ENCODE assay signal across 14 cellular contexts in the genomic region with DNA sequence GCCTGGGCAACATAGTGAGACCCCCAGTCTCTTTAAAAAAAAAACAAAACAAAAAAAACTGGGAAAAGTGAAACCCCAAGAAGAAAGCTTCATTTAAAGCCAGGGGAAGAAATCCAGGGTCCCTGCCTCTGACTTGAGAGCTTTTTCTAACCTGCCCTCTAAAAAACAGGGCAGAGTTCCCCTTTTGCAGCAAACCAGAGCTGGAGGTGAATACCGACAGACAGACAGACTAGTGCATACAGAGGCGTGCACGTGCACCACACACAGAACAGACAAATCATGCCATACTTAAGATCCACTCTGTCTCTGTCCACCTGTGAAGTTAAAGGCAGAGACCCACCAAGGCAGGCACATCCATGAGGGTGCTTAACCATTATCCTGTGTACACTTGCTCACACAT. TPM values are rescaled to one million over a fixed set of nuclear protein-coding genes. Genes with fewer than 3 reads are reported as not detected.
DNase-seq lines count a peak whose midpoint lies in the region; ATAC-seq, FAIRE-seq and TF ChIP-seq lines count a peak whose summit lies in the region.
"Had no signal": no experiment of that assay in that cellular context is flagged by ENCODE, and none has a peak within 500 bp of the region (broad histone marks: within the 10 kb centered on the region; RNA-seq: fewer than 3 reads in every experiment).

No MANE protein-coding gene starts in this region.

- H3K36me3 Mint-ChIP-seq in MCF 10A (ENCODE audit: insufficient read depth, unreplicated experiment) = peaks cover 23% of the 10 kb centered on the region

- no peak for DNase-seq in MCF 10A (ENCODE audit: unreplicated experiment)
- no peak for DNase-seq in mammary epithelial cell
- no peak for DNase-seq in RWPE1 (ENCODE audit: low spot score)
- DNase-seq in GM12878 (ENCODE audit: low read depth, low spot score) = no peak
- DNase-seq in stimulated activated naive CD8-positive, alpha-beta T cell treated with anti-CD3 and anti-CD28 coated beads, Interleukin-15, amount 100 ng/mL, for 72 hours = no peak
- DNase-seq in NCI-H1092 (lab: John Stamatoyannopoulos, UW) = no peak
- DNase-seq in cerebellum (ENCODE audit: low spot score) = no peak
- no peak for DNase-seq in brain microvascular endothelial cell
- DNase-seq: amygdala, NCI-H1694 treated with DMSO at 0.1 percent for 48 hours, NCI-H446, nephron progenitor cell, OCI-M1 had no signal

- H3K4me3 Mint-ChIP-seq in MCF 10A (ENCODE audit: unreplicated experiment) = no peak overlapping the region
- peak overlapping the region in 1 of 2 donors; percentile 73 for H3K4me3 Mint-ChIP-seq in stimulated activated naive CD8-positive, alpha-beta T cell treated with anti-CD3 and anti-CD28 coated beads, Interleukin-15, amount 100 ng/mL, for 72 hours
- H3K4me3 Mint-ChIP-seq: nephron progenitor cell had no signal

- H3K4me2 ChIP-seq in mammary epithelial cell (ENCODE audit: insufficient read depth, low read depth, low read length) = no peak overlapping the region
- H3K4me2 ChIP-seq in GM12878 (ENCODE audit: control insufficient read depth, insufficient read depth) = no peak overlapping the region

- H3K79me2 ChIP-seq in mammary epithelial cell (ENCODE audit: insufficient read depth, low read length) (no peaks in the 10 kb centered on the region), GM12878 (ENCODE audit: control insufficient read depth, insufficient read depth, low read length) (no peaks in the 10 kb centered on the region)

- dilution Hi-C loops in mammary epithelial cell (cut with HindIII; ENCODE audit: low sequenced_read_pairs) = loop anchor here (5.0 kb wide), 1 partner anchor 52 kb away; no protein-coding TSS in a partner anchor

- POLR2A ChIA-PET in MCF 10A (lab: Yijun Ruan, JAX) = interaction anchor here (0.7 to 0.8 kb wide), 2 partner anchors 14 to 15 kb away, joined by 3 to 4 read pairs; partner anchors contain the start of gene NOL6
- POLR2A ChIA-PET in RWPE1 (lab: Yijun Ruan, JAX; ENCODE audit: low non-redundant PET) = no interaction called here
- POLR2A ChIA-PET in GM12878 (lab: Charles Lee) = no interaction called here

- no peaks in the 10 kb centered on the region for H3K9me3 Mint-ChIP-seq in MCF 10A (ENCODE audit: unreplicated experiment)
- no peaks in the 10 kb centered on the region for H3K9me3 Mint-ChIP-seq in stimulated activated naive CD8-positive, alpha-beta T cell treated with anti-CD3 and anti-CD28 coated beads, Interleukin-15, amount 100 ng/mL, for 72 hours
- H3K9me3 Mint-ChIP-seq: nephron progenitor cell had no signal

- H2AFZ ChIP-seq in mammary epithelial cell (ENCODE audit: low read depth, low read length) (no peak overlapping the region), GM12878 (ENCODE audit: control insufficient read depth, low read depth, low read length) (no peak overlapping the region)

- no peak for TF ChIP-seq POLR2A in GM12878 (IDR thresholded peaks at IDR 0.05; ENCODE audit: low read depth, low read length)

- intact Hi-C loops in MCF 10A (cut with micrococcal nuclease) (no loop called here), mammary epithelial cell (cut with micrococcal nuclease) (no loop called here), GM12878 (cut with micrococcal nuclease; ENCODE audit: unreplicated experiment) (loop anchor here (10.0 kb wide), 1 partner anchor 174 kb away; no protein-coding TSS in a partner anchor)

- RAD21 ChIA-PET in GM12878 (lab: Charles Lee; ENCODE audit: unreplicated experiment) = interaction anchor here (0.9 to 1.8 kb wide), 2 partner anchors 8 to 15 kb away, joined by 4 to 9 read pairs; partner anchors contain the start of gene NOL6

- no peak overlapping the region for H3K4me3 ChIP-seq in mammary epithelial cell (replicated peaks in 1 of 3; ENCODE audit: insufficient read depth in 1 of 3, low read depth in 2 of 3, low read length in 3 of 3)
- no peak overlapping the region for H3K4me3 ChIP-seq in GM12878
- no peak overlapping the region for H3K4me3 ChIP-seq in brain microvascular endothelial cell (ENCODE audit: low read depth, low read length)

- ATAC-seq in GM12878 = peak; percentile 51
- peak; percentile 4 for ATAC-seq in stimulated activated naive CD8-positive, alpha-beta T cell treated with anti-CD3 and anti-CD28 coated beads, Interleukin-15, amount 100 ng/mL, for 72 hours

- H3K4me1 ChIP-seq in mammary epithelial cell (ENCODE audit: insufficient read depth, low read length) (peaks cover 26% of the 10 kb centered on the region), GM12878 (ENCODE audit: control insufficient read depth, insufficient read depth, low read length) (peaks cover 27% of the 10 kb centered on the region)

- CTCF ChIA-PET in MCF 10A (lab: Yijun Ruan, JAX) (interaction anchor here (0.6 to 2.0 kb wide), 8 partner anchors 14 to 206 kb away, joined by 3 to 6 read pairs (median 4); partner anchors contain the start of gene NOL6), mammary epithelial cell (lab: Charles Lee; ENCODE audit: low non-redundant PET) (interaction anchor here (0.6 kb wide), 1 partner anchor 168 kb away, joined by 3 read pairs; no protein-coding TSS in a partner anchor), RWPE1 (lab: Yijun Ruan, JAX) (interaction anchor here (0.6 kb wide), 1 partner anchor 503 kb away, joined by 3 read pairs; no protein-coding TSS in a partner anchor), GM12878 (lab: Yijun Ruan, JAX) (interaction anchor here (0.6 to 2.9 kb wide), 12 partner anchors 9 to 384 kb away, joined by 3 to 12 read pairs (median 4); partner anchors contain the start of genes AQP3 and NOL6)

- WGBS in mammary epithelial cell (ENCODE audit: low coverage, missing lambda C conversion rate) = 97% methylated on average over 3 of the region's 3 CpGs
- WGBS in GM12878 (ENCODE audit: insufficient coverage, insufficient replicate concordance, low lambda C conversion rate, missing lambda C conversion rate) = 46% methylated on average over 3 of the region's 3 CpGs

- H3K27ac Mint-ChIP-seq in MCF 10A (ENCODE audit: low read depth, unreplicated experiment) = peak overlapping the region; percentile 78
- peak overlapping the region; percentile 86 to 95 for H3K27ac Mint-ChIP-seq in stimulated activated naive CD8-positive, alpha-beta T cell treated with anti-CD3 and anti-CD28 coated beads, Interleukin-15, amount 100 ng/mL, for 72 hours

- TF ChIP-seq CTCF in MCF 10A (IDR thresholded peaks at IDR 0.05; ENCODE audit: unreplicated experiment) (no peak), mammary epithelial cell (conservative IDR thresholded peaks at IDR 0.05 in 1 of 2, IDR thresholded peaks at IDR 0.05 in 1 of 2; ENCODE audit: extremely low read depth in 1 of 2, insufficient read depth in 1 of 2, low read depth in 1 of 2, low read length in 2 of 2) (no peak), RWPE1 (conservative IDR thresholded peaks at IDR 0.05; ENCODE audit: low read depth) (no peak), GM12878 (IDR thresholded peaks at IDR 0.05 in 2 of 3, conservative IDR thresholded peaks at IDR 0.05 in 1 of 3; ENCODE audit: control insufficient read depth in 2 of 3, extremely low read depth in 1 of 3, insufficient read depth in 1 of 3, low read depth in 3 of 3, low read length in 3 of 3) (no peak), brain microvascular endothelial cell (IDR thresholded peaks at IDR 0.05; ENCODE audit: low read depth, low read length, missing control alignments) (no peak)

- TF ChIP-seq EP300 in GM12878 (IDR thresholded peaks at IDR 0.05; ENCODE audit: borderline replicate concordance in 1 of 2, control insufficient read depth in 1 of 2, low read depth in 2 of 2, low read length in 2 of 2) = no peak

- in situ Hi-C loops in mammary epithelial cell (cut with MboI; ENCODE audit: low sequenced_read_pairs in 2 of 2) = loop anchor here (25.0 kb wide), 2 partner anchors 172 to 222 kb away; partner anchors contain the start of genes NFX1 (in 1 of the 2) and SPINK4 (in 1 of the 2)
- in situ Hi-C loops in GM12878 (cut with MboI) = no loop called here
- in situ Hi-C loops in brain microvascular endothelial cell (cut with HindIII; ENCODE audit: low pct_ligation_motif_present, low sequenced_read_pairs) = no loop called here

- H3K9me3 ChIP-seq in mammary epithelial cell (replicated peaks; ENCODE audit: insufficient read depth, low read length) (no peaks in the 10 kb centered on the region), GM12878 (replicated peaks; ENCODE audit: control insufficient read depth, insufficient read depth, low read length) (no peaks in the 10 kb centered on the region)

- H3K4me1 Mint-ChIP-seq in MCF 10A (ENCODE audit: insufficient read depth, unreplicated experiment) = peaks cover 16% of the 10 kb centered on the region
- peaks cover 59% of the 10 kb centered on the region for H3K4me1 Mint-ChIP-seq in stimulated activated naive CD8-positive, alpha-beta T cell treated with anti-CD3 and anti-CD28 coated beads, Interleukin-15, amount 100 ng/mL, for 72 hours
- H3K4me1 Mint-ChIP-seq: nephron progenitor cell had no signal

- SMC1A ChIA-PET in GM12878 (lab: Charles Lee; ENCODE audit: uncharacterized antibody, unreplicated experiment) = interaction anchor here (0.5 to 3.6 kb wide), 5 partner anchors 9 to 87 kb away, joined by 3 to 16 read pairs (median 4); partner anchors contain the start of gene NOL6

- H3K9ac ChIP-seq in mammary epithelial cell (ENCODE audit: insufficient read depth, low read length) = no peak overlapping the region
- H3K9ac ChIP-seq in GM12878 (ENCODE audit: control insufficient read depth, insufficient read depth, low read length) = no peak overlapping the region

- TF ChIP-seq RAD21 in GM12878 (IDR thresholded peaks at IDR 0.05; ENCODE audit: insufficient read depth, low read depth, low read length) = no peak

- H3K27me3 ChIP-seq in mammary epithelial cell (ENCODE audit: insufficient read depth, low read length) = no peaks in the 10 kb centered on the region
- H3K27me3 ChIP-seq in GM12878 (replicated peaks in 1 of 2; ENCODE audit: control insufficient read depth in 2 of 2, insufficient read depth in 2 of 2, low read length in 1 of 2) = no peaks in the 10 kb centered on the region
- no peaks in the 10 kb centered on the region for H3K27me3 ChIP-seq in brain microvascular endothelial cell (replicated peaks)

- no TSS peak for BruUV-seq in MCF 10A (replicated peaks; lab: Mats Ljungman, UMichigan)
- no TSS peak for BruUV-seq in mammary epithelial cell (replicated peaks; lab: Mats Ljungman, UMichigan)
- BruUV-seq in GM12878 (replicated peaks; lab: Mats Ljungman, UMichigan) = no TSS peak

- H3K36me3 ChIP-seq in mammary epithelial cell (ENCODE audit: insufficient read depth, low read length) (peaks cover 16% of the 10 kb centered on the region), GM12878 (ENCODE audit: control insufficient read depth in 2 of 2, insufficient read depth in 2 of 2, low read length in 1 of 2) (peaks cover 12 to 15% of the 10 kb centered on the region in 2 experiments), brain microvascular endothelial cell (replicated peaks) (peaks cover 34% of the 10 kb centered on the region)

- H3K27ac ChIP-seq in mammary epithelial cell (ENCODE audit: insufficient read depth, low read depth, low read length) = no peak overlapping the region
- H3K27ac ChIP-seq in RWPE1 = peak overlapping the region; percentile 70
- H3K27ac ChIP-seq in GM12878 (ENCODE audit: control insufficient read depth, insufficient read depth) = no peak overlapping the region
- H3K27ac ChIP-seq in brain microvascular endothelial cell = no peak overlapping the region

- H4K20me1 ChIP-seq in mammary epithelial cell (ENCODE audit: insufficient read depth, low read length) (no peaks in the 10 kb centered on the region), GM12878 (ENCODE audit: control insufficient read depth, insufficient read depth) (peaks cover 3% of the 10 kb centered on the region; the same call in 1 of the 2 replicates)

- FAIRE-seq in GM12878 (lab: Jason Lieb, UNC) = peak; percentile 83
- FAIRE-seq: colon had no signal

- no peaks in the 10 kb centered on the region for H3K27me3 Mint-ChIP-seq in MCF 10A (ENCODE audit: insufficient read depth, unreplicated experiment)
- no peaks in the 10 kb centered on the region for H3K27me3 Mint-ChIP-seq in stimulated activated naive CD8-positive, alpha-beta T cell treated with anti-CD3 and anti-CD28 coated beads, Interleukin-15, amount 100 ng/mL, for 72 hours

RNA-seq across cellular contexts. Expression of gene AQP3, which starts 11.7 kb away (rescaled TPM):
- 0.83 and 0.89 TPM in 2 replicates for total RNA-seq in MCF 10A (2022)
- 10 to 100 TPM; 11.0 to 20.0 TPM for total RNA-seq in mammary epithelial cell
- 38.7 TPM for polyA plus RNA-seq in mammary epithelial cell
- 50.9 TPM for polyA minus RNA-seq in mammary epithelial cell
- 0.47 and 0.92 TPM in 2 replicates for total RNA-seq in GM12878 (2013; cell fraction: nucleolus; rRNA removed)
- total RNA-seq in GM12878 (2014; rRNA removed) = 3.1 and 6.5 TPM in 2 replicates
- total RNA-seq in GM12878 (2014; rRNA removed; fragmentation: Illumina TruSeq; extraction: Trizol) = 2.0 and 3.0 TPM in 2 replicates
- total RNA-seq in GM12878 (2021) = 3.4 and 4.8 TPM in 2 replicates
- polyA plus RNA-seq in GM12878 (2011; ENCODE audit: low read depth) = 2.6 TPM
- polyA plus RNA-seq in GM12878 (2011; rRNA removed) = 4.1 and 5.5 TPM in 2 replicates
- polyA plus RNA-seq in GM12878 (2011; cell fraction: cytosol; rRNA removed) = 10.2 and 11.0 TPM in 2 replicates
- 9.5 and 11.4 TPM in 2 replicates for polyA plus RNA-seq in GM12878 (2011; cell fraction: nucleus; rRNA removed)
- polyA plus RNA-seq in GM12878 (2012) = 1.8 and 4.9 TPM in 2 replicates
- 0.95 and 2.6 TPM in 2 replicates for polyA plus RNA-seq in GM12878 (2014; fragmentation: Illumina TruSeq; extraction: Trizol)
- under 1 TPM; 0.60 to 0.71 TPM for polyA plus RNA-seq in GM12878 (2014; fragmentation: Nextera tagmentation; extraction: Ambion mirVana)
- 4.2 and 6.9 TPM in 2 replicates for polyA plus RNA-seq in GM12878 (2014; rRNA removed)
- 10 to 100 TPM; 11.2 to 11.8 TPM for polyA plus RNA-seq in GM12878 (2016; fragmentation: Nextera tagmentation; extraction: Ambion mirVana)
- 3.9 and 6.0 TPM in 2 replicates for polyA minus RNA-seq in GM12878 (2011; rRNA and poly(A)+ RNA removed)
- 6.7 and 7.4 TPM in 2 replicates for polyA minus RNA-seq in GM12878 (2011; cell fraction: cytosol; rRNA and poly(A)+ RNA removed)
- polyA minus RNA-seq in GM12878 (2011; cell fraction: nucleus; rRNA and poly(A)+ RNA removed) = 1.4 and 2.3 TPM in 2 replicates
- 1.1 TPM for total RNA-seq in cerebellum

RNA-seq across cellular contexts. Expression of gene NOL6, which starts 14.6 kb away (rescaled TPM):
- total RNA-seq in MCF 10A (2022) = 37.2 and 48.6 TPM in 2 replicates
- total RNA-seq in mammary epithelial cell = 10 to 100 TPM; 34.2 to 59.0 TPM
- 51.8 TPM for polyA plus RNA-seq in mammary epithelial cell
- polyA minus RNA-seq in mammary epithelial cell = 107 TPM
- 41.2 and 42.0 TPM in 2 replicates for total RNA-seq in GM12878 (2013; cell fraction: nucleolus; rRNA removed)
- total RNA-seq in GM12878 (2014; rRNA removed) = 29.4 and 34.0 TPM in 2 replicates
- 18.8 and 20.7 TPM in 2 replicates for total RNA-seq in GM12878 (2014; rRNA removed; fragmentation: Illumina TruSeq; extraction: Trizol)
- 51.8 and 53.2 TPM in 2 replicates for total RNA-seq in GM12878 (2021)
- 15.3 TPM for polyA plus RNA-seq in GM12878 (2011; ENCODE audit: low read depth)
- 9.1 and 26.4 TPM in 2 replicates for polyA plus RNA-seq in GM12878 (2011; rRNA removed)
- 24.6 and 24.9 TPM in 2 replicates for polyA plus RNA-seq in GM12878 (2011; cell fraction: cytosol; rRNA removed)
- 51.7 and 61.5 TPM in 2 replicates for polyA plus RNA-seq in GM12878 (2011; cell fraction: nucleus; rRNA removed)
- polyA plus RNA-seq in GM12878 (2012) = 16.0 and 17.8 TPM in 2 replicates
- polyA plus RNA-seq in GM12878 (2014; fragmentation: Illumina TruSeq; extraction: Trizol) = 26.8 and 36.9 TPM in 2 replicates
- 10 to 100 TPM in 1 of 2 experiments, 1 to 10 TPM in 1; 8.3 to 13.2 TPM for polyA plus RNA-seq in GM12878 (2014; fragmentation: Nextera tagmentation; extraction: Ambion mirVana)
- 32.2 and 40.1 TPM in 2 replicates for polyA plus RNA-seq in GM12878 (2014; rRNA removed)
- 10 to 100 TPM; 40.6 to 47.1 TPM for polyA plus RNA-seq in GM12878 (2016; fragmentation: Nextera tagmentation; extraction: Ambion mirVana)
- 35.0 and 35.3 TPM in 2 replicates for polyA minus RNA-seq in GM12878 (2011; rRNA and poly(A)+ RNA removed)
- 13.2 and 16.1 TPM in 2 replicates for polyA minus RNA-seq in GM12878 (2011; cell fraction: cytosol; rRNA and poly(A)+ RNA removed)
- polyA minus RNA-seq in GM12878 (2011; cell fraction: nucleus; rRNA and poly(A)+ RNA removed) = 33.0 and 59.5 TPM in 2 replicates
- 12.2 TPM for total RNA-seq in cerebellum

RNA-seq across cellular contexts. Expression of gene AQP7, which starts 56.7 kb away (rescaled TPM):
- total RNA-seq in MCF 10A (2022) (not detected in 2 replicates), mammary epithelial cell (under 1 TPM in 1 of 2 donors, not detected in 1; 0.56 TPM), GM12878 (2014; rRNA removed) (not detected in 2 replicates), GM12878 (2014; rRNA removed; fragmentation: Illumina TruSeq; extraction: Trizol) (not detected in 2 replicates), GM12878 (2021) (not detected in 2 replicates), cerebellum (0.54 TPM)
- polyA plus RNA-seq in mammary epithelial cell (not detected), GM12878 (2011; rRNA removed) (0.04 and 0.06 TPM in 2 replicates), GM12878 (2014; fragmentation: Illumina TruSeq; extraction: Trizol) (not detected in 2 replicates), GM12878 (2014; fragmentation: Nextera tagmentation; extraction: Ambion mirVana) (under 1 TPM in 1 of 2 experiments, not detected in 1; 0.18 TPM), GM12878 (2014; rRNA removed) (0.04 TPM in 1 of 2 replicates, not detected in the other), GM12878 (2016; fragmentation: Nextera tagmentation; extraction: Ambion mirVana) (not detected)
- not detected for polyA minus RNA-seq in mammary epithelial cell
- total RNA-seq in GM12878 (2013; cell fraction: nucleolus; rRNA removed) = 1.8 and 2.7 TPM in 2 replicates
- polyA plus RNA-seq in GM12878 (2011; ENCODE audit: low read depth) = not detected
- 0.08 and 0.10 TPM in 2 replicates for polyA plus RNA-seq in GM12878 (2011; cell fraction: cytosol; rRNA removed)
- 0.09 and 0.39 TPM in 2 replicates for polyA plus RNA-seq in GM12878 (2011; cell fraction: nucleus; rRNA removed)
- polyA plus RNA-seq in GM12878 (2012) = not detected in 2 replicates
- polyA minus RNA-seq in GM12878 (2011; rRNA and poly(A)+ RNA removed) = not detected in 2 replicates
- not detected in 2 replicates for polyA minus RNA-seq in GM12878 (2011; cell fraction: cytosol; rRNA and poly(A)+ RNA removed)
- polyA minus RNA-seq in GM12878 (2011; cell fraction: nucleus; rRNA and poly(A)+ RNA removed) = 0.48 and 0.77 TPM in 2 replicates

Comparison
In these comparisons a context has a peak if more than half of its experiments do, and no peak if none do; other contexts are left out.
1. in situ Hi-C loops: an anchor here in mammary epithelial cell (25.0 kb wide); none called in GM12878 and brain microvascular endothelial cell.